Comparison of ENCODE assay signal across 8 cellular contexts in genomic region chr10:102642553-102643345, GRCh38. TPM values are rescaled to one million over a fixed set of nuclear protein-coding genes. Genes with fewer than 3 reads are reported as not detected.
DNase-seq lines count a peak whose midpoint lies in the region; ATAC-seq and TF ChIP-seq lines count a peak whose summit lies in the region.

No MANE protein-coding gene starts in this region.

- peaks cover 2 to 3% of the 10 kb centered on the region in 2 donors for H3K36me3 ChIP-seq in duodenal mucosa (ENCODE audit: control insufficient read depth in 1 of 2, insufficient read depth in 2 of 2, low read length in 2 of 2)
- H3K36me3 ChIP-seq in right lobe of liver, result no peaks in the 10 kb centered on the region

- TF ChIP-seq CTCF in right lobe of liver (IDR thresholded peaks at IDR 0.05), result no peak

- H3K27me3 ChIP-seq in duodenal mucosa (ENCODE audit: control insufficient read depth in 1 of 2, insufficient read depth in 2 of 2, low read length in 2 of 2) (no peaks in the 10 kb centered on the region), right lobe of liver (no peaks in the 10 kb centered on the region)

- H3K27ac ChIP-seq in duodenal mucosa (ENCODE audit: low read depth, low read length), result peak overlapping the region; percentile 96
- H3K27ac ChIP-seq in right lobe of liver, result peak overlapping the region; percentile 96 to 99 (median 97)

- H3K9me3 ChIP-seq in duodenal mucosa (ENCODE audit: control insufficient read depth in 1 of 2, low read length in 2 of 2), result no peaks in the 10 kb centered on the region
- no peaks in the 10 kb centered on the region for H3K9me3 ChIP-seq in right lobe of liver

- ATAC-seq in right lobe of liver, result peak in 2 of 4 donors; percentile 6 to 8
- ATAC-seq in HG03460 (IDR thresholded peaks at IDR 0.05; ENCODE audit: unreplicated experiment), result no peak

- H3K4me1 ChIP-seq in duodenal mucosa (ENCODE audit: control insufficient read depth in 1 of 2, insufficient read depth in 2 of 2, low read length in 2 of 2) (peaks cover 17 to 25% of the 10 kb centered on the region in 2 donors), right lobe of liver (peaks cover 0 to 26% (median 6%) of the 10 kb centered on the region in 4 donors)

- peak; percentile 62 for DNase-seq in NK-92 treated with Interleukin-12 subunit alpha and Interleukin-12 subunit beta, amount 100 ng/mL, for 24 hours (lab: John Stamatoyannopoulos, UW)
- DNase-seq in NK-92 (lab: John Stamatoyannopoulos, UW; ENCODE audit: unreplicated experiment) (no peak), M059J (ENCODE audit: low read depth) (peak; percentile 61), right lobe of liver (peak; percentile 73 to 84 (median 83))
- DNase-seq in activated CD4-positive, CD25-positive, alpha-beta regulatory T cell treated with anti-CD3 and anti-CD28 coated beads, Interleukin-2, amount 50 U/mL, for 72 hours, result peak; percentile 47
- peak; percentile 47 to 88 (median 73) for DNase-seq in stimulated activated naive CD4-positive, alpha-beta T cell (lab: John Stamatoyannopoulos, UW)

- peak overlapping the region; percentile 76 to 91 for H3K4me3 ChIP-seq in duodenal mucosa (ENCODE audit: low read depth in 1 of 2, low read length in 2 of 2)
- peak overlapping the region; percentile 81 to 96 (median 92) for H3K4me3 ChIP-seq in right lobe of liver

- intact Hi-C loops in right lobe of liver (cut with DNase I), result no loop called here

- 1% methylated on average over 18 of the region's 73 CpGs for WGBS in right lobe of liver (ENCODE audit: insufficient coverage, low coverage, low lambda C conversion rate, missing lambda C conversion rate)

- peak overlapping the region; percentile 77 to 80 for H3K9ac ChIP-seq in duodenal mucosa (ENCODE audit: low read depth in 1 of 2, low read length in 2 of 2)

- TF ChIP-seq POLR2A in right lobe of liver (IDR thresholded peaks at IDR 0.05), result peak; percentile 29

RNA-seq across cellular contexts. Expression of gene TRIM8, which starts 1.5 kb away (rescaled TPM):
- total RNA-seq in M059J (2014; rRNA removed; shearing (Covaris generic)), result 28.8 and 58.1 TPM in 2 replicates
- 10 to 100 TPM; 34.7 to 99.8 (median 41.2) TPM for total RNA-seq in right lobe of liver
